2 cellular contexts compared by ENCODE assay signal in the genomic region with DNA sequence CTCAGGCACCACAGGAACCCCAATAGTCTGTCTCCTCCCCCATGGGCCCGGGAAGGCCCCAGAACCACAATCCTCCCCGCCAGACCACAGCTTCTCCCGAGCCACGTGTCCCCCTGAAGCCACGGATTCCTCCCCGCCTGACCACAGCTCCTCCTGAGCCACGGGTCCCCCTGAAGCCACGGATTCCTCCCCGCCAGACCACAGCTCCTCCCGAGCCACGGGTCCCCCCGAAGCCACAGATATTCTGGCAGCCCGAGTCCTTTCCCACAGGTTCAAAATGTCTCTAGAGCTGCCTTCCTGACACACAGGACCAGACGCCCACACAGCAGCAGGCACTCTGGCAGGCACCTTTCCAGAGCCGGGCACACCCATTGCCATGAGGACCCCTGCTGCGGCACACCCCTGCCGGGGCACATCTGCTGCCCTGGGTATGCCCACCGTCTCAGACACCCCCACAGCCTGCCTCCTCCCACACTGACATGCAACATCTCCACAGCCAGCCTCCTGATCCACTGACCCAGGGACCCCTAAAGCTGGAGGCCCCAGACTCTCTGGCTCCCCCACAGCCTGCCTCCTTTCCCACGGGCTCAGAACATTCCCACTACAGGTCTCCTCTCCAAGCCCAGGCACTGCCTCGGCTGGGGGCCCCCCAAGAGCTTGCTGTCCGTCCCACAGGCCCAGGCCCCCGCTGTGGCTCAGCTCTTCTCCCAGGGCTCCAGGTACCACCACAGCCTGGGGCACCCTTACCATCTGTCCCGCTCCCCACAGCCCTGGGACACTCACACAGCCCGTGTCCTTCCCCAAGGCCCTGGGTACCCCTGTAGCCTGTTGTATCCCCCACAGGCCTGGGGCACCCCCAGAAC.
TF ChIP-seq lines count a peak whose summit lies in the region.

No MANE protein-coding gene starts in this region.

TF ChIP-seq in SK-N-SH, 30 proteins besides CTCF, POLR2A, EP300 and RAD21 (continued from another document):
- TF ChIP-seq, protein P1, sequence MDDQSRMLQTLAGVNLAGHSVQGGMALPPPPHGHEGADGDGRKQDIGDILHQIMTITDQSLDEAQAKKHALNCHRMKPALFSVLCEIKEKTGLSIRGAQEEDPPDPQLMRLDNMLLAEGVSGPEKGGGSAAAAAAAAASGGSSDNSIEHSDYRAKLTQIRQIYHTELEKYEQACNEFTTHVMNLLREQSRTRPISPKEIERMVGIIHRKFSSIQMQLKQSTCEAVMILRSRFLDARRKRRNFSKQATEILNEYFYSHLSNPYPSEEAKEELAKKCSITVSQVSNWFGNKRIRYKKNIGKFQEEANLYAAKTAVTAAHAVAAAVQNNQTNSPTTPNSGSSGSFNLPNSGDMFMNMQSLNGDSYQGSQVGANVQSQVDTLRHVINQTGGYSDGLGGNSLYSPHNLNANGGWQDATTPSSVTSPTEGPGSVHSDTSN (IDR thresholded peaks at IDR 0.05): no peak
- TF ChIP-seq JUND (IDR thresholded peaks at IDR 0.05) (no peak), IRF3 (IDR thresholded peaks at IDR 0.05; ENCODE audit: low read depth, low read length) (no peak), ELF1 (IDR thresholded peaks at IDR 0.05) (no peak), ZBTB33 (IDR thresholded peaks at IDR 0.05; ENCODE audit: borderline replicate concordance, low read depth) (no peak), RCOR1 (IDR thresholded peaks at IDR 0.05; ENCODE audit: low read length) (no peak), FOSL2 (IDR thresholded peaks at IDR 0.05; ENCODE audit: borderline replicate concordance, low read depth) (no peak), FOXM1 (IDR thresholded peaks at IDR 0.05; ENCODE audit: low read depth) (no peak), RXRA (IDR thresholded peaks at IDR 0.05; ENCODE audit: borderline replicate concordance, low read depth) (no peak), USF2 (IDR thresholded peaks at IDR 0.05; ENCODE audit: borderline replicate concordance, low read depth, low read length) (no peak), GATA2 (CRISPR knock-in tag; IDR thresholded peaks at IDR 0.05) (no peak), TCF12 (IDR thresholded peaks at IDR 0.05) (no peak), EZH2phosphoT487 (IDR thresholded peaks at IDR 0.05; ENCODE audit: borderline replicate concordance, low read depth) (no peak), TAF1 (IDR thresholded peaks at IDR 0.05; ENCODE audit: borderline replicate concordance, low read depth, low read length) (no peak), RFX5 (IDR thresholded peaks at IDR 0.05; ENCODE audit: low read length) (no peak), MXI1 (IDR thresholded peaks at IDR 0.05; ENCODE audit: low read depth, low read length) (no peak), GABPA (IDR thresholded peaks at IDR 0.05; ENCODE audit: low read depth) (no peak)
- TF ChIP-seq, protein P2, sequence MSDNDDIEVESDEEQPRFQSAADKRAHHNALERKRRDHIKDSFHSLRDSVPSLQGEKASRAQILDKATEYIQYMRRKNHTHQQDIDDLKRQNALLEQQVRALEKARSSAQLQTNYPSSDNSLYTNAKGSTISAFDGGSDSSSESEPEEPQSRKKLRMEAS (IDR thresholded peaks at IDR 0.05; ENCODE audit: low read depth): no peak

TF ChIP-seq in SK-N-SH treated with all-trans-retinoic acid at 6 μM for 48 hours, 23 proteins besides CTCF, POLR2A, EP300 and RAD21 (continued from another document):
- TF ChIP-seq POU6F1 (CRISPR knock-in tag; IDR thresholded peaks at IDR 0.05; ENCODE audit: borderline replicate concordance, low read depth): no peak
- TF ChIP-seq, protein P3, sequence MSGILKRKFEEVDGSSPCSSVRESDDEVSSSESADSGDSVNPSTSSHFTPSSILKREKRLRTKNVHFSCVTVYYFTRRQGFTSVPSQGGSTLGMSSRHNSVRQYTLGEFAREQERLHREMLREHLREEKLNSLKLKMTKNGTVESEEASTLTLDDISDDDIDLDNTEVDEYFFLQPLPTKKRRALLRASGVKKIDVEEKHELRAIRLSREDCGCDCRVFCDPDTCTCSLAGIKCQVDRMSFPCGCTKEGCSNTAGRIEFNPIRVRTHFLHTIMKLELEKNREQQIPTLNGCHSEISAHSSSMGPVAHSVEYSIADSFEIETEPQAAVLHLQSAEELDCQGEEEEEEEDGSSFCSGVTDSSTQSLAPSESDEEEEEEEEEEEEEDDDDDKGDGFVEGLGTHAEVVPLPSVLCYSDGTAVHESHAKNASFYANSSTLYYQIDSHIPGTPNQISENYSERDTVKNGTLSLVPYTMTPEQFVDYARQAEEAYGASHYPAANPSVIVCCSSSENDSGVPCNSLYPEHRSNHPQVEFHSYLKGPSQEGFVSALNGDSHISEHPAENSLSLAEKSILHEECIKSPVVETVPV (CRISPR knock-in tag; IDR thresholded peaks at IDR 0.05): no peak
- TF ChIP-seq TOX (CRISPR knock-in tag; IDR thresholded peaks at IDR 0.05; ENCODE audit: borderline replicate concordance): no peak
- no peak for TF ChIP-seq PATZ1 (CRISPR knock-in tag; IDR thresholded peaks at IDR 0.05; ENCODE audit: borderline replicate concordance)
